In genomic region chr4:173211838-173212237, GRCh38 we compare ENCODE assay signal across 11 cellular contexts. TPM values are rescaled to one million over a fixed set of nuclear protein-coding genes. Genes with fewer than 3 reads are reported as not detected.
DNase-seq lines count a peak whose midpoint lies in the region; ATAC-seq and FAIRE-seq lines count a peak whose summit lies in the region.
"Had no signal": no experiment of that assay in that cellular context is flagged by ENCODE, and none has a peak within 500 bp of the region (broad histone marks: within the 10 kb centered on the region; RNA-seq: fewer than 3 reads in every experiment).

No MANE protein-coding gene starts in this region.

- peak; percentile 68 for ATAC-seq in activated CD4-positive, alpha-beta T cell treated with anti-CD3 and anti-CD28 coated beads for 36 hours
- ATAC-seq in stimulated activated effector memory CD8-positive, alpha-beta T cell treated with anti-CD3 and anti-CD28 coated beads, Interleukin-12 subunit alpha, Interleukin-12 subunit beta, amount 100 ng/mL, for 72 hours, result peak; percentile 80
- no peak for ATAC-seq in activated T-cell treated with anti-CD3 and anti-CD28 coated beads, Interleukin-2, amount 50 U/mL, for 72 hours (replicated peaks in 1 of 2)

- H3K9me3 Mint-ChIP-seq in activated CD4-positive, alpha-beta T cell treated with anti-CD3 and anti-CD28 coated beads for 36 hours (ENCODE audit: low read depth), result no peaks in the 10 kb centered on the region
- H3K9me3 Mint-ChIP-seq in stimulated activated effector memory CD8-positive, alpha-beta T cell treated with anti-CD3 and anti-CD28 coated beads, Interleukin-12 subunit alpha, Interleukin-12 subunit beta, amount 100 ng/mL, for 72 hours, result no peaks in the 10 kb centered on the region
- no peaks in the 10 kb centered on the region for H3K9me3 Mint-ChIP-seq in activated CD4-positive, alpha-beta memory T cell treated with anti-CD3 and anti-CD28 coated beads, Interleukin-2, amount 10 ng/mL, durations not matched to agents 7 days and 5 days
- no peaks in the 10 kb centered on the region for H3K9me3 Mint-ChIP-seq in activated T-cell treated with anti-CD3 and anti-CD28 coated beads, Interleukin-2, amount 50 U/mL, for 72 hours
- H3K9me3 Mint-ChIP-seq: IgD-negative memory B cell had no signal

- POLR2A ChIA-PET in activated CD4-positive, alpha-beta T cell treated with anti-CD3 and anti-CD28 coated beads for 36 hours (lab: Charles Lee), result no interaction called here
- POLR2A ChIA-PET in activated CD4-positive, alpha-beta memory T cell treated with anti-CD3 and anti-CD28 coated beads, Interleukin-2, amount 10 ng/mL, durations not matched to agents 7 days and 5 days (lab: Charles Lee), result interaction anchor here (0.6 kb wide), 1 partner anchor 17 kb away, joined by 3 read pairs; no protein-coding TSS in a partner anchor

- peaks cover 13% of the 10 kb centered on the region for H3K4me1 Mint-ChIP-seq in activated CD4-positive, alpha-beta T cell treated with anti-CD3 and anti-CD28 coated beads for 36 hours
- H3K4me1 Mint-ChIP-seq in stimulated activated effector memory CD8-positive, alpha-beta T cell treated with anti-CD3 and anti-CD28 coated beads, Interleukin-12 subunit alpha, Interleukin-12 subunit beta, amount 100 ng/mL, for 72 hours, result peaks cover 13% of the 10 kb centered on the region
- peaks cover 2% of the 10 kb centered on the region for H3K4me1 Mint-ChIP-seq in activated CD4-positive, alpha-beta memory T cell treated with anti-CD3 and anti-CD28 coated beads, Interleukin-2, amount 10 ng/mL, durations not matched to agents 7 days and 5 days
- peaks cover 26% of the 10 kb centered on the region for H3K4me1 Mint-ChIP-seq in activated T-cell treated with anti-CD3 and anti-CD28 coated beads, Interleukin-2, amount 50 U/mL, for 72 hours (ENCODE audit: low read depth)

- intact Hi-C loops in activated CD4-positive, alpha-beta T cell treated with anti-CD3 and anti-CD28 coated beads for 36 hours (cut with DNase I, micrococcal nuclease), result no loop called here

- H3K36me3 Mint-ChIP-seq in activated CD4-positive, alpha-beta T cell treated with anti-CD3 and anti-CD28 coated beads for 36 hours (ENCODE audit: low read depth), result peaks cover 5% of the 10 kb centered on the region
- H3K36me3 Mint-ChIP-seq in stimulated activated effector memory CD8-positive, alpha-beta T cell treated with anti-CD3 and anti-CD28 coated beads, Interleukin-12 subunit alpha, Interleukin-12 subunit beta, amount 100 ng/mL, for 72 hours, result no peaks in the 10 kb centered on the region
- no peaks in the 10 kb centered on the region for H3K36me3 Mint-ChIP-seq in activated CD4-positive, alpha-beta memory T cell treated with anti-CD3 and anti-CD28 coated beads, Interleukin-2, amount 10 ng/mL, durations not matched to agents 7 days and 5 days (ENCODE audit: low read depth)
- no peaks in the 10 kb centered on the region for H3K36me3 Mint-ChIP-seq in activated T-cell treated with anti-CD3 and anti-CD28 coated beads, Interleukin-2, amount 50 U/mL, for 72 hours (ENCODE audit: insufficient read depth in 2 of 2)

- no peak overlapping the region for H3K4me3 Mint-ChIP-seq in activated CD4-positive, alpha-beta T cell treated with anti-CD3 and anti-CD28 coated beads for 36 hours
- no peak overlapping the region for H3K4me3 Mint-ChIP-seq in stimulated activated effector memory CD8-positive, alpha-beta T cell treated with anti-CD3 and anti-CD28 coated beads, Interleukin-12 subunit alpha, Interleukin-12 subunit beta, amount 100 ng/mL, for 72 hours
- H3K4me3 Mint-ChIP-seq in activated CD4-positive, alpha-beta memory T cell treated with anti-CD3 and anti-CD28 coated beads, Interleukin-2, amount 10 ng/mL, durations not matched to agents 7 days and 5 days, result no peak overlapping the region
- no peak overlapping the region for H3K4me3 Mint-ChIP-seq in activated T-cell treated with anti-CD3 and anti-CD28 coated beads, Interleukin-2, amount 50 U/mL, for 72 hours
- H3K4me3 Mint-ChIP-seq: IgD-negative memory B cell had no signal

- H3K27ac Mint-ChIP-seq in activated CD4-positive, alpha-beta T cell treated with anti-CD3 and anti-CD28 coated beads for 36 hours, result no peak overlapping the region
- H3K27ac Mint-ChIP-seq in stimulated activated effector memory CD8-positive, alpha-beta T cell treated with anti-CD3 and anti-CD28 coated beads, Interleukin-12 subunit alpha, Interleukin-12 subunit beta, amount 100 ng/mL, for 72 hours, result no peak overlapping the region
- H3K27ac Mint-ChIP-seq in activated CD4-positive, alpha-beta memory T cell treated with anti-CD3 and anti-CD28 coated beads, Interleukin-2, amount 10 ng/mL, durations not matched to agents 7 days and 5 days, result no peak overlapping the region
- no peak overlapping the region for H3K27ac Mint-ChIP-seq in activated T-cell treated with anti-CD3 and anti-CD28 coated beads, Interleukin-2, amount 50 U/mL, for 72 hours

- FAIRE-seq in colon (lab: Jason Lieb, UNC), result peak; percentile 31
- FAIRE-seq: GM19239 had no signal

- no peak for DNase-seq in activated CD4-positive, alpha-beta T cell treated with anti-CD3 and anti-CD28 coated beads for 36 hours
- DNase-seq in activated CD4-positive, alpha-beta T cell treated with anti-CD3 and anti-CD28 coated beads, Interleukin-2, amount 50 U/mL, for 4 hours, result no peak
- peak; percentile 84 for DNase-seq in LoVo (ENCODE audit: low spot score)
- DNase-seq in stimulated activated effector memory CD8-positive, alpha-beta T cell treated with anti-CD3 and anti-CD28 coated beads, Interleukin-12 subunit alpha, Interleukin-12 subunit beta, amount 100 ng/mL, for 72 hours (ENCODE audit: low spot score in 2 of 2), result no peak
- no peak for DNase-seq in activated CD4-positive, alpha-beta memory T cell treated with anti-CD3 and anti-CD28 coated beads, Interleukin-2, amount 10 ng/mL, durations not matched to agents 7 days and 5 days
- no peak for DNase-seq in hippocampal formation (lab: John Stamatoyannopoulos, UW)
- no peak for DNase-seq in activated T-cell treated with anti-CD3 and anti-CD28 coated beads, Interleukin-2, amount 50 U/mL, for 72 hours
- DNase-seq: BE2C had no signal

- CTCF ChIA-PET in activated CD4-positive, alpha-beta T cell treated with anti-CD3 and anti-CD28 coated beads for 36 hours (lab: Charles Lee), result interaction anchor here (1.5 to 1.9 kb wide), 2 partner anchors 12 to 46 kb away, joined by 5 to 11 read pairs; no protein-coding TSS in a partner anchor
- CTCF ChIA-PET in activated CD4-positive, alpha-beta memory T cell treated with anti-CD3 and anti-CD28 coated beads, Interleukin-2, amount 10 ng/mL, durations not matched to agents 7 days and 5 days (lab: Charles Lee), result no interaction called here

- H3K27me3 Mint-ChIP-seq in activated CD4-positive, alpha-beta T cell treated with anti-CD3 and anti-CD28 coated beads for 36 hours, result no peaks in the 10 kb centered on the region
- no peaks in the 10 kb centered on the region for H3K27me3 Mint-ChIP-seq in activated CD4-positive, alpha-beta memory T cell treated with anti-CD3 and anti-CD28 coated beads, Interleukin-2, amount 10 ng/mL, durations not matched to agents 7 days and 5 days
- no peaks in the 10 kb centered on the region for H3K27me3 Mint-ChIP-seq in activated T-cell treated with anti-CD3 and anti-CD28 coated beads, Interleukin-2, amount 50 U/mL, for 72 hours (ENCODE audit: low read depth)
- H3K27me3 Mint-ChIP-seq: IgD-negative memory B cell had no signal

RNA-seq across cellular contexts. Expression of gene GALNT7, which starts 43.2 kb away (rescaled TPM):
- 10 to 100 TPM; 11.4 to 15.1 TPM for total RNA-seq in activated CD4-positive, alpha-beta T cell treated with anti-CD3 and anti-CD28 coated beads for 36 hours
- total RNA-seq in activated CD4-positive, alpha-beta memory T cell treated with anti-CD3 and anti-CD28 coated beads, Interleukin-2, amount 10 ng/mL, durations not matched to agents 7 days and 5 days, result 10 to 100 TPM; 16.0 to 19.1 TPM
- 10 to 100 TPM; 10.1 to 12.8 TPM for total RNA-seq in activated T-cell treated with anti-CD3 and anti-CD28 coated beads, Interleukin-2, amount 50 U/mL, for 72 hours

Comparison
In these comparisons a context has a peak if more than half of its experiments do, and no peak if none do; other contexts are left out.
1. ATAC-seq: peak in activated CD4-positive, alpha-beta T cell treated with anti-CD3 and anti-CD28 coated beads for 36 hours (single experiment) and stimulated activated effector memory CD8-positive, alpha-beta T cell treated with anti-CD3 and anti-CD28 coated beads, Interleukin-12 subunit alpha, Interleukin-12 subunit beta, amount 100 ng/mL, for 72 hours (single experiment); none in activated T-cell treated with anti-CD3 and anti-CD28 coated beads, Interleukin-2, amount 50 U/mL, for 72 hours (0 of 2).